Comparison of ENCODE assay signal across 8 cellular contexts in genomic region chr1:6523566-6523965, GRCh38. TPM values are rescaled to one million over a fixed set of nuclear protein-coding genes. Genes with fewer than 3 reads are reported as not detected.
DNase-seq lines count a peak whose midpoint lies in the region; ATAC-seq and TF ChIP-seq lines count a peak whose summit lies in the region.

No MANE protein-coding gene starts in this region.

- peak; percentile 49; the same call in 1 of the 2 replicates for TF ChIP-seq CTCF in LNCAP (IDR thresholded peaks at IDR 0.05)
- TF ChIP-seq CTCF in astrocyte of the spinal cord (IDR thresholded peaks at IDR 0.05; ENCODE audit: low read depth, low read length), result peak; percentile 71

- DNase-seq in DMS53 (lab: John Stamatoyannopoulos, UW) (peak; percentile 75), astrocyte of the spinal cord (ENCODE audit: low read depth, low spot score) (peak; percentile 51), kidney tubule cell (ENCODE audit: low spot score) (peak; percentile 44), GF-D8 (lab: John Stamatoyannopoulos, UW) (no peak), mucosa of gallbladder (ENCODE audit: low spot score) (no peak), NCI-H187 (lab: John Stamatoyannopoulos, UW) (no peak)

- in situ Hi-C loops in astrocyte of the spinal cord (cut with HindIII; ENCODE audit: low sequenced_read_pairs), result no loop called here

- ATAC-seq in GM21360 (IDR thresholded peaks at IDR 0.05; ENCODE audit: unreplicated experiment), result no peak

- no peak overlapping the region for H3K4me3 ChIP-seq in astrocyte of the spinal cord (ENCODE audit: low read depth, low read length)

RNA-seq across cellular contexts. Expression of gene NOL9, which starts 30.7 kb away (rescaled TPM):
- total RNA-seq in mucosa of gallbladder, result 24.2 TPM

RNA-seq across cellular contexts. Expression of gene TAS1R1, which starts 31.5 kb away (rescaled TPM):
- total RNA-seq in mucosa of gallbladder, result 0.49 TPM

RNA-seq across cellular contexts. Expression of gene PLEKHG5, which starts 32.1 kb away (rescaled TPM):
- total RNA-seq in mucosa of gallbladder, result 18.5 TPM

RNA-seq across cellular contexts. Expression of gene ZBTB48, which starts 56.2 kb away (rescaled TPM):
- total RNA-seq in mucosa of gallbladder, result 55.1 TPM

RNA-seq across cellular contexts. Expression of gene TNFRSF25, which starts 57.6 kb away (rescaled TPM):
- 20.6 TPM for total RNA-seq in mucosa of gallbladder

Comparison
In these comparisons a context has a peak if more than half of its experiments do, and no peak if none do; other contexts are left out.
1. DNase-seq: peak in DMS53 (single experiment), astrocyte of the spinal cord (single experiment) and kidney tubule cell (single experiment); none in GF-D8 (single experiment), mucosa of gallbladder (single experiment) and NCI-H187 (0 of 2).